Comparison of ENCODE assay signal across 26 cellular contexts in the genomic region with DNA sequence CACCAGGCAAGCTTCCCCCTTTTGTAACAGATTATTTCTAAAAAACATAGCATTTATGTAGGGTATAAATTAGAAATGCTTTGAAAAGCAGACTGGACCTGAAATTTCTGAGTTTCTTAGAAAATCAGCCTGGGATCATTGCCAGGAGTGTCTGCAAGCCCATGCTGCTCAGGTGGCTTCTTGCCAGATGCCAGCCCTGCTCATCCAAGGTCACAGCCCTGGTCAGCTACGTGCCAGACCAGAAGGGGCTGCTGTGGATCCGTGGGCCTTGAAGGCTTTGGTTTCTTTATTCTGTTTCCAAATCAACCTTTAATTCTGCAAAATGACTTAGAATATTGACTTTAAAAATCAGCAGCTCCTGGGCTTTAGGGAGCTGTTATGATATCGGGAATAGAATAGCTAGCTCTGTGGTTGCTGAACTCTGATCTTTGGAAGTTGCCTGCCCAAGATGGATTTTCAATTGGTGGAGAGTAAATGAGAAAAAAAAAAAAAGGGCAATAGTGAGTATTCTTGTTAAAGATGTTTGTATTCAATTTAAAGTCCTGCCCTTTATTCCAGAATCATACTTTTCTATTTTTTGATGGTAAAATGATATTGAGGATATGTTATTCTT.
DNase-seq lines count a peak whose midpoint lies in the region; ATAC-seq and TF ChIP-seq lines count a peak whose summit lies in the region.
"Had no signal": no experiment of that assay in that cellular context is flagged by ENCODE, and none has a peak within 500 bp of the region (broad histone marks: within the 10 kb centered on the region; RNA-seq: fewer than 3 reads in every experiment).

No MANE protein-coding gene starts in this region.

- H3K36me3 ChIP-seq in liver (ENCODE audit: control insufficient read depth in 4 of 4, insufficient read depth in 3 of 4, low read depth in 1 of 4, low read length in 3 of 4), result no peaks in the 10 kb centered on the region
- H3K36me3 ChIP-seq: Peyer's patch had no signal

- H3K4me3 ChIP-seq in liver (ENCODE audit: low read depth in 1 of 3, low read length in 3 of 3), result no peak overlapping the region
- H3K4me3 ChIP-seq: GM23248, Peyer's patch had no signal

- TF ChIP-seq RAD21 in liver (IDR thresholded peaks at IDR 0.05), result peak; percentile 39 to 57

- no peak overlapping the region for H3K9ac ChIP-seq in liver (ENCODE audit: low read depth in 1 of 2, low read length in 2 of 2)
- H3K9ac ChIP-seq: GM23248, KMS-11, SK-N-SH had no signal

- ATAC-seq in GM19397 (IDR thresholded peaks at IDR 0.05; ENCODE audit: unreplicated experiment), result no peak
- ATAC-seq: CD8-positive, alpha-beta T cell had no signal

- no peaks in the 10 kb centered on the region for H3K36me3 Mint-ChIP-seq in nephron progenitor cell (ENCODE audit: low read depth)
- H3K36me3 Mint-ChIP-seq: CD8-positive, alpha-beta T cell; IgD-negative memory B cell had no signal

- no peak overlapping the region for H3K27ac ChIP-seq in liver (ENCODE audit: low read depth in 1 of 2, low read length in 2 of 2)
- H3K27ac ChIP-seq: C4-2B, GM23248, KMS-11, Peyer's patch had no signal

- TF ChIP-seq CTCF in liver (IDR thresholded peaks at IDR 0.05; ENCODE audit: low read depth, low read length, missing input control) (no peak), nephron progenitor cell (IDR thresholded peaks at IDR 0.05) (no peak)

- DNase-seq in G401 (ENCODE audit: low spot score) (peak; percentile 9), NCI-H446 treated with DMSO at 0.1 percent for 48 hours (lab: John Stamatoyannopoulos, UW) (peak; percentile 18), cerebellar cortex (ENCODE audit: low spot score) (peak; percentile 2), GOT3 (lab: John Stamatoyannopoulos, UW) (no peak), EL (no peak), nephron progenitor cell (no peak)
- DNase-seq: CD8-positive, alpha-beta T cell; DMS 273 treated with DMSO at 0.1 percent for 48 hours; DND-41; GM23248; HCEC 1CT; NCI-H1048; NCI-H1417; NCI-H187; NCI-H2171 treated with DMSO at 0.1 percent for 48 hours; NCI-H526; OCI-M1; Peyer's patch; SIG-M5; SK-N-SH had no signal

- in situ Hi-C loops in G401 (cut with HindIII; ENCODE audit: low sequenced_read_pairs), result no loop called here

- H3K4me3 Mint-ChIP-seq in nephron progenitor cell, result no peak overlapping the region
- H3K4me3 Mint-ChIP-seq: B cell; CD8-positive, alpha-beta T cell; IgD-negative memory B cell had no signal

- peaks cover 43% of the 10 kb centered on the region for H3K4me1 Mint-ChIP-seq in nephron progenitor cell
- H3K4me1 Mint-ChIP-seq: B cell, IgD-negative memory B cell had no signal

- 23% methylated on average over 3 of the region's 3 CpGs for WGBS in liver

- no peaks in the 10 kb centered on the region for H3K9me3 ChIP-seq in liver (ENCODE audit: control insufficient read depth in 4 of 4, low read length in 3 of 4)
- H3K9me3 ChIP-seq: Peyer's patch, SK-N-SH had no signal

- H3K27ac Mint-ChIP-seq in nephron progenitor cell, result no peak overlapping the region
- H3K27ac Mint-ChIP-seq: B cell; CD8-positive, alpha-beta T cell had no signal

- H3K27me3 ChIP-seq in liver (ENCODE audit: control insufficient read depth in 4 of 4, insufficient read depth in 4 of 4, low read length in 3 of 4), result no peaks in the 10 kb centered on the region
- H3K27me3 ChIP-seq: Peyer's patch had no signal

- peaks cover 3% of the 10 kb centered on the region for H3K27me3 Mint-ChIP-seq in nephron progenitor cell (ENCODE audit: low read depth, poor library complexity)
- H3K27me3 Mint-ChIP-seq: B cell, IgD-negative memory B cell had no signal

- H3K9me3 Mint-ChIP-seq in nephron progenitor cell, result peaks cover 8% of the 10 kb centered on the region

- H3K4me1 ChIP-seq in liver (ENCODE audit: control insufficient read depth in 4 of 4, insufficient read depth in 4 of 4, low read length in 3 of 4), result peaks cover 0 to 23% (median 19%) of the 10 kb centered on the region in 4 donors
- H3K4me1 ChIP-seq: Peyer's patch had no signal

TF ChIP-seq in liver, 16 proteins besides CTCF, POLR2A, EP300 and RAD21:
- TF ChIP-seq SP1 (IDR thresholded peaks at IDR 0.05) (peak; percentile 51), JUND (IDR thresholded peaks at IDR 0.05) (peak in 1 of 2 donors; percentile 31), HNF4A (conservative IDR thresholded peaks at IDR 0.05) (peak; percentile 69 to 73), MAX (IDR thresholded peaks at IDR 0.05) (no peak), GABPA (IDR thresholded peaks at IDR 0.05 in 1 of 2, conservative IDR thresholded peaks at IDR 0.05 in 1 of 2) (no peak), REST (IDR thresholded peaks at IDR 0.05) (no peak), NR2F2 (IDR thresholded peaks at IDR 0.05) (peak; percentile 37), HNF4G (IDR thresholded peaks at IDR 0.05) (peak; percentile 28), RXRA (IDR thresholded peaks at IDR 0.05) (peak; percentile 16 to 39), EGR1 (IDR thresholded peaks at IDR 0.05; ENCODE audit: low read depth in 2 of 2) (no peak), FOXA1 (IDR thresholded peaks at IDR 0.05) (no peak), FOXA2 (IDR thresholded peaks at IDR 0.05) (no peak), YY1 (IDR thresholded peaks at IDR 0.05) (no peak), TAF1 (conservative IDR thresholded peaks at IDR 0.05) (no peak)
- TF ChIP-seq, protein P1, sequence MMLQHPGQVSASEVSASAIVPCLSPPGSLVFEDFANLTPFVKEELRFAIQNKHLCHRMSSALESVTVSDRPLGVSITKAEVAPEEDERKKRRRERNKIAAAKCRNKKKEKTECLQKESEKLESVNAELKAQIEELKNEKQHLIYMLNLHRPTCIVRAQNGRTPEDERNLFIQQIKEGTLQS (IDR thresholded peaks at IDR 0.05), result no peak
- TF ChIP-seq, protein P2, sequence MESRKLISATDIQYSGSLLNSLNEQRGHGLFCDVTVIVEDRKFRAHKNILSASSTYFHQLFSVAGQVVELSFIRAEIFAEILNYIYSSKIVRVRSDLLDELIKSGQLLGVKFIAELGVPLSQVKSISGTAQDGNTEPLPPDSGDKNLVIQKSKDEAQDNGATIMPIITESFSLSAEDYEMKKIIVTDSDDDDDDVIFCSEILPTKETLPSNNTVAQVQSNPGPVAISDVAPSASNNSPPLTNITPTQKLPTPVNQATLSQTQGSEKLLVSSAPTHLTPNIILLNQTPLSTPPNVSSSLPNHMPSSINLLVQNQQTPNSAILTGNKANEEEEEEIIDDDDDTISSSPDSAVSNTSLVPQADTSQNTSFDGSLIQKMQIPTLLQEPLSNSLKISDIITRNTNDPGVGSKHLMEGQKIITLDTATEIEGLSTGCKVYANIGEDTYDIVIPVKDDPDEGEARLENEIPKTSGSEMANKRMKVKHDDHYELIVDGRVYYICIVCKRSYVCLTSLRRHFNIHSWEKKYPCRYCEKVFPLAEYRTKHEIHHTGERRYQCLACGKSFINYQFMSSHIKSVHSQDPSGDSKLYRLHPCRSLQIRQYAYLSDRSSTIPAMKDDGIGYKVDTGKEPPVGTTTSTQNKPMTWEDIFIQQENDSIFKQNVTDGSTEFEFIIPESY (IDR thresholded peaks at IDR 0.05), result no peak

Comparison
In these comparisons a context has a peak if more than half of its experiments do, and no peak if none do; other contexts are left out.
1. DNase-seq: peak in G401 (single experiment), NCI-H446 treated with DMSO at 0.1 percent for 48 hours (single experiment) and cerebellar cortex (single experiment); none in GOT3 (single experiment), EL (single experiment) and nephron progenitor cell (single experiment).